Comparison of ENCODE assay signal across 1 cellular context in the genomic region with DNA sequence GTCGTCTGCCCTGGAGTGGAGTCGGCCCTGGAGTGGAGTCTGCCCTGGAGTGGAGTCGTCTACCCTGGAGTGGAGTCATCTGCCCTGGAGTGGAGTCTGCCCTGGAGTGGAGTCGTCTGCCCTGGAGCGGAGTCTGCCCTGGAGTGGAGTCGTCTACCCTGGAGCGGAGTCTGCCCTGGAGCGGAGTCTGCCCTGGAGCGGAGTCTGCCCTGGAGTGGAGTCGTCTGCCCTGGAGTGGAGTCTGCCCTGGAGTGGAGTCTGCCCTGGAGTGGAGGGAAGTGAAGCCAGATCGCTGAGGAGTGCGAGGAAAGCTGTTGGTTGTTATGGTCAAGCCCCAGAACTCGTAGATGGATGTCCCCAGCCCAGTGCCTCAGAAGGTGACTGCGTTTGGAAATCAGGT.
TF ChIP-seq lines count a peak whose summit lies in the region.
"Not testable (repeated sequence)": the region's sequence is repeated elsewhere in the genome, so short reads cannot be mapped to it uniquely, and the experiment has no call there.

No MANE protein-coding gene starts in this region.

TF ChIP-seq in HepG2, 621 proteins besides CTCF, POLR2A, EP300 and RAD21 (continued from another document):
- TF ChIP-seq, protein P1, sequence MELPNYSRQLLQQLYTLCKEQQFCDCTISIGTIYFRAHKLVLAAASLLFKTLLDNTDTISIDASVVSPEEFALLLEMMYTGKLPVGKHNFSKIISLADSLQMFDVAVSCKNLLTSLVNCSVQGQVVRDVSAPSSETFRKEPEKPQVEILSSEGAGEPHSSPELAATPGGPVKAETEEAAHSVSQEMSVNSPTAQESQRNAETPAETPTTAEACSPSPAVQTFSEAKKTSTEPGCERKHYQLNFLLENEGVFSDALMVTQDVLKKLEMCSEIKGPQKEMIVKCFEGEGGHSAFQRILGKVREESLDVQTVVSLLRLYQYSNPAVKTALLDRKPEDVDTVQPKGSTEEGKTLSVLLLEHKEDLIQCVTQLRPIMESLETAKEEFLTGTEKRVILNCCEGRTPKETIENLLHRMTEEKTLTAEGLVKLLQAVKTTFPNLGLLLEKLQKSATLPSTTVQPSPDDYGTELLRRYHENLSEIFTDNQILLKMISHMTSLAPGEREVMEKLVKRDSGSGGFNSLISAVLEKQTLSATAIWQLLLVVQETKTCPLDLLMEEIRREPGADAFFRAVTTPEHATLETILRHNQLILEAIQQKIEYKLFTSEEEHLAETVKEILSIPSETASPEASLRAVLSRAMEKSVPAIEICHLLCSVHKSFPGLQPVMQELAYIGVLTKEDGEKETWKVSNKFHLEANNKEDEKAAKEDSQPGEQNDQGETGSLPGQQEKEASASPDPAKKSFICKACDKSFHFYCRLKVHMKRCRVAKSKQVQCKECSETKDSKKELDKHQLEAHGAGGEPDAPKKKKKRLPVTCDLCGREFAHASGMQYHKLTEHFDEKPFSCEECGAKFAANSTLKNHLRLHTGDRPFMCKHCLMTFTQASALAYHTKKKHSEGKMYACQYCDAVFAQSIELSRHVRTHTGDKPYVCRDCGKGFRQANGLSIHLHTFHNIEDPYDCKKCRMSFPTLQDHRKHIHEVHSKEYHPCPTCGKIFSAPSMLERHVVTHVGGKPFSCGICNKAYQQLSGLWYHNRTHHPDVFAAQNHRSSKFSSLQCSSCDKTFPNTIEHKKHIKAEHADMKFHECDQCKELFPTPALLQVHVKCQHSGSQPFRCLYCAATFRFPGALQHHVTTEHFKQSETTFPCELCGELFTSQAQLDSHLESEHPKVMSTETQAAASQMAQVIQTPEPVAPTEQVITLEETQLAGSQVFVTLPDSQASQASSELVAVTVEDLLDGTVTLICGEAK (IDR thresholded peaks at IDR 0.05), result not testable (repeated sequence)
- TF ChIP-seq, protein P1 (CRISPR knock-in tag; IDR thresholded peaks at IDR 0.05), result peak; percentile 30; the same call in 1 of the 2 replicates
- TF ChIP-seq ZNF670 (CRISPR knock-in tag; IDR thresholded peaks at IDR 0.05; ENCODE audit: borderline replicate concordance) (0 out of 2 replicates have a peak, but pooled peaks have one; percentile 45), ZMAT3 (CRISPR knock-in tag; conservative IDR thresholded peaks at IDR 0.05) (0 out of 2 replicates have a peak, but pooled peaks have one; percentile 28), MTA1 (CRISPR knock-in tag; IDR thresholded peaks at IDR 0.05; ENCODE audit: borderline replicate concordance) (0 out of 2 replicates have a peak, but pooled peaks have one; percentile 32), ZZZ3 (CRISPR knock-in tag; IDR thresholded peaks at IDR 0.05; ENCODE audit: borderline replicate concordance) (peak; percentile 70; the same call in 1 of the 2 replicates)
- TF ChIP-seq, protein P2, sequence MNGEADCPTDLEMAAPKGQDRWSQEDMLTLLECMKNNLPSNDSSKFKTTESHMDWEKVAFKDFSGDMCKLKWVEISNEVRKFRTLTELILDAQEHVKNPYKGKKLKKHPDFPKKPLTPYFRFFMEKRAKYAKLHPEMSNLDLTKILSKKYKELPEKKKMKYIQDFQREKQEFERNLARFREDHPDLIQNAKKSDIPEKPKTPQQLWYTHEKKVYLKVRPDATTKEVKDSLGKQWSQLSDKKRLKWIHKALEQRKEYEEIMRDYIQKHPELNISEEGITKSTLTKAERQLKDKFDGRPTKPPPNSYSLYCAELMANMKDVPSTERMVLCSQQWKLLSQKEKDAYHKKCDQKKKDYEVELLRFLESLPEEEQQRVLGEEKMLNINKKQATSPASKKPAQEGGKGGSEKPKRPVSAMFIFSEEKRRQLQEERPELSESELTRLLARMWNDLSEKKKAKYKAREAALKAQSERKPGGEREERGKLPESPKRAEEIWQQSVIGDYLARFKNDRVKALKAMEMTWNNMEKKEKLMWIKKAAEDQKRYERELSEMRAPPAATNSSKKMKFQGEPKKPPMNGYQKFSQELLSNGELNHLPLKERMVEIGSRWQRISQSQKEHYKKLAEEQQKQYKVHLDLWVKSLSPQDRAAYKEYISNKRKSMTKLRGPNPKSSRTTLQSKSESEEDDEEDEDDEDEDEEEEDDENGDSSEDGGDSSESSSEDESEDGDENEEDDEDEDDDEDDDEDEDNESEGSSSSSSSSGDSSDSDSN (CRISPR knock-in tag; IDR thresholded peaks at IDR 0.05), result peak; percentile 31
